In genomic region chr18:75926811-75927210, GRCh38 we compare ENCODE assay signal across 17 cellular contexts.
"Had no signal": no experiment of that assay in that cellular context is flagged by ENCODE, and none has a peak within 500 bp of the region (broad histone marks: within the 10 kb centered on the region; RNA-seq: fewer than 3 reads in every experiment).

No MANE protein-coding gene starts in this region.

- H3K36me3 ChIP-seq: sigmoid colon, thyroid gland, uterus, WERI-Rb-1 had no signal

- H3K27me3 ChIP-seq: foreskin keratinocyte, sigmoid colon, thyroid gland, uterus had no signal

- H3K4me3 ChIP-seq: sigmoid colon, thyroid gland, uterus had no signal

- FAIRE-seq: keratinocyte had no signal

- DNase-seq: activated CD4-positive, alpha-beta memory T cell treated with anti-CD3 and anti-CD28 coated beads for 36 hours; activated CD4-positive, alpha-beta T cell treated with anti-CD3 and anti-CD28 coated beads for 1 hour; activated naive CD4-positive, alpha-beta T cell treated with Interleukin-2 at 50 U/mL for 16 hours; activated T-cell treated with anti-CD3 and anti-CD28 coated beads, Interleukin-2, amount 50 U/mL, for 1 hour; effector CD8-positive, alpha-beta T cell; foreskin keratinocyte; glutamatergic neuron; midbrain; sigmoid colon; stimulated activated CD4-positive, alpha-beta T cell treated with anti-CD3 and anti-CD28 coated beads, Interleukin-12 subunit alpha, Interleukin-12 subunit beta, amount 100 ng/mL, for 4 hours; stimulated activated CD4-positive, alpha-beta T cell treated with anti-CD3 and anti-CD28 coated beads, Interleukin-1b, Interleukin-23, amount 100 ng/mL, for 48 hours; stimulated activated CD8-positive, alpha-beta memory T cell treated with anti-CD3 and anti-CD28 coated beads, Interleukin-4, amount 100 ng/mL, for 48 hours; stimulated activated naive CD4-positive, alpha-beta T cell; thyroid gland; uterus; WERI-Rb-1 had no signal

- H3K27ac ChIP-seq: foreskin keratinocyte, sigmoid colon, thyroid gland, uterus, WERI-Rb-1 had no signal

- H3K4me1 ChIP-seq: foreskin keratinocyte, uterus had no signal

- H3K9me3 ChIP-seq: sigmoid colon, thyroid gland, uterus had no signal
